Comparison of ENCODE assay signal across 2 cellular contexts in the genomic region with DNA sequence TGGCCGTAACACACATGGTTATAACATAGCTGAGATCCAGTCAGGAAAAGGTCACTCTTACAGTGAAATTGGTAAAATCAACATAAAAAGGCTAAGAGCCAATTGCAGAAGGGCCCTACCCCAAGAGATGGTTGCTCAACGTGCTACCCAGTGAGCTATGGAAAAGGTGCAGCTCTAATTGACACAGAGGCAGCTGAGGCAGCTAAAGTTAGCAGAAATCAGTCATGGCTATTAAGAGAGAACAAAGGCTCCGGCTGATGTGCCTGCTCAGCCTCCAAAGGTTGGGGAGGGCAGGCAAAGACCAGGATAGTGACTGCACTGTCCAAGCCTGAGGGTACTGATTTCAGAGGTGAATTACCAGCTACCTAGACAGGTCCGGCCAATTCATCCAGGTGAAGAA.
A peak's percentile ranks its signal among the peaks of the same experiment; 100 is the strongest.
TF ChIP-seq lines count a peak whose summit lies in the region.

No MANE protein-coding gene starts in this region.

TF ChIP-seq in liver, 16 proteins besides CTCF, POLR2A, EP300 and RAD21 (continued from another document):
- TF ChIP-seq, protein P1, sequence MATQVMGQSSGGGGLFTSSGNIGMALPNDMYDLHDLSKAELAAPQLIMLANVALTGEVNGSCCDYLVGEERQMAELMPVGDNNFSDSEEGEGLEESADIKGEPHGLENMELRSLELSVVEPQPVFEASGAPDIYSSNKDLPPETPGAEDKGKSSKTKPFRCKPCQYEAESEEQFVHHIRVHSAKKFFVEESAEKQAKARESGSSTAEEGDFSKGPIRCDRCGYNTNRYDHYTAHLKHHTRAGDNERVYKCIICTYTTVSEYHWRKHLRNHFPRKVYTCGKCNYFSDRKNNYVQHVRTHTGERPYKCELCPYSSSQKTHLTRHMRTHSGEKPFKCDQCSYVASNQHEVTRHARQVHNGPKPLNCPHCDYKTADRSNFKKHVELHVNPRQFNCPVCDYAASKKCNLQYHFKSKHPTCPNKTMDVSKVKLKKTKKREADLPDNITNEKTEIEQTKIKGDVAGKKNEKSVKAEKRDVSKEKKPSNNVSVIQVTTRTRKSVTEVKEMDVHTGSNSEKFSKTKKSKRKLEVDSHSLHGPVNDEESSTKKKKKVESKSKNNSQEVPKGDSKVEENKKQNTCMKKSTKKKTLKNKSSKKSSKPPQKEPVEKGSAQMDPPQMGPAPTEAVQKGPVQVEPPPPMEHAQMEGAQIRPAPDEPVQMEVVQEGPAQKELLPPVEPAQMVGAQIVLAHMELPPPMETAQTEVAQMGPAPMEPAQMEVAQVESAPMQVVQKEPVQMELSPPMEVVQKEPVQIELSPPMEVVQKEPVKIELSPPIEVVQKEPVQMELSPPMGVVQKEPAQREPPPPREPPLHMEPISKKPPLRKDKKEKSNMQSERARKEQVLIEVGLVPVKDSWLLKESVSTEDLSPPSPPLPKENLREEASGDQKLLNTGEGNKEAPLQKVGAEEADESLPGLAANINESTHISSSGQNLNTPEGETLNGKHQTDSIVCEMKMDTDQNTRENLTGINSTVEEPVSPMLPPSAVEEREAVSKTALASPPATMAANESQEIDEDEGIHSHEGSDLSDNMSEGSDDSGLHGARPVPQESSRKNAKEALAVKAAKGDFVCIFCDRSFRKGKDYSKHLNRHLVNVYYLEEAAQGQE (IDR thresholded peaks at IDR 0.05): peak; percentile 43

TF ChIP-seq in HepG2, 621 proteins besides CTCF, POLR2A, EP300 and RAD21:
- TF ChIP-seq, protein P2, sequence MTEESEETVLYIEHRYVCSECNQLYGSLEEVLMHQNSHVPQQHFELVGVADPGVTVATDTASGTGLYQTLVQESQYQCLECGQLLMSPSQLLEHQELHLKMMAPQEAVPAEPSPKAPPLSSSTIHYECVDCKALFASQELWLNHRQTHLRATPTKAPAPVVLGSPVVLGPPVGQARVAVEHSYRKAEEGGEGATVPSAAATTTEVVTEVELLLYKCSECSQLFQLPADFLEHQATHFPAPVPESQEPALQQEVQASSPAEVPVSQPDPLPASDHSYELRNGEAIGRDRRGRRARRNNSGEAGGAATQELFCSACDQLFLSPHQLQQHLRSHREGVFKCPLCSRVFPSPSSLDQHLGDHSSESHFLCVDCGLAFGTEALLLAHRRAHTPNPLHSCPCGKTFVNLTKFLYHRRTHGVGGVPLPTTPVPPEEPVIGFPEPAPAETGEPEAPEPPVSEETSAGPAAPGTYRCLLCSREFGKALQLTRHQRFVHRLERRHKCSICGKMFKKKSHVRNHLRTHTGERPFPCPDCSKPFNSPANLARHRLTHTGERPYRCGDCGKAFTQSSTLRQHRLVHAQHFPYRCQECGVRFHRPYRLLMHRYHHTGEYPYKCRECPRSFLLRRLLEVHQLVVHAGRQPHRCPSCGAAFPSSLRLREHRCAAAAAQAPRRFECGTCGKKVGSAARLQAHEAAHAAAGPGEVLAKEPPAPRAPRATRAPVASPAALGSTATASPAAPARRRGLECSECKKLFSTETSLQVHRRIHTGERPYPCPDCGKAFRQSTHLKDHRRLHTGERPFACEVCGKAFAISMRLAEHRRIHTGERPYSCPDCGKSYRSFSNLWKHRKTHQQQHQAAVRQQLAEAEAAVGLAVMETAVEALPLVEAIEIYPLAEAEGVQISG (CRISPR knock-in tag; IDR thresholded peaks at IDR 0.05): no peak
- TF ChIP-seq ZFP36L1 (CRISPR knock-in tag; IDR thresholded peaks at IDR 0.05): no peak
- no peak for TF ChIP-seq ZNF337 (CRISPR knock-in tag; IDR thresholded peaks at IDR 0.05; ENCODE audit: borderline replicate concordance, low read depth)
- TF ChIP-seq, protein P3, sequence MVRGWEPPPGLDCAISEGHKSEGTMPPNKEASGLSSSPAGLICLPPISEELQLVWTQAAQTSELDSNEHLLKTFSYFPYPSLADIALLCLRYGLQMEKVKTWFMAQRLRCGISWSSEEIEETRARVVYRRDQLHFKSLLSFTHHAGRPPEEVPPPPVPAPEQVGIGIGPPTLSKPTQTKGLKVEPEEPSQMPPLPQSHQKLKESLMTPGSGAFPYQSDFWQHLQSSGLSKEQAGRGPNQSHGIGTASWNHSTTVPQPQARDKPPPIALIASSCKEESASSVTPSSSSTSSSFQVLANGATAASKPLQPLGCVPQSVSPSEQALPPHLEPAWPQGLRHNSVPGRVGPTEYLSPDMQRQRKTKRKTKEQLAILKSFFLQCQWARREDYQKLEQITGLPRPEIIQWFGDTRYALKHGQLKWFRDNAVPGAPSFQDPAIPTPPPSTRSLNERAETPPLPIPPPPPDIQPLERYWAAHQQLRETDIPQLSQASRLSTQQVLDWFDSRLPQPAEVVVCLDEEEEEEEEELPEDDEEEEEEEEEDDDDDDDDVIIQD (CRISPR knock-in tag; IDR thresholded peaks at IDR 0.05; ENCODE audit: low read depth): no peak
- no peak for TF ChIP-seq ZNF790 (CRISPR knock-in tag; IDR thresholded peaks at IDR 0.05; ENCODE audit: borderline replicate concordance)
- TF ChIP-seq ATRX (CRISPR knock-in tag; IDR thresholded peaks at IDR 0.05; ENCODE audit: borderline replicate concordance): no peak
- TF ChIP-seq ZNF296 (CRISPR knock-in tag; conservative IDR thresholded peaks at IDR 0.05): no peak
- TF ChIP-seq, protein P4, sequence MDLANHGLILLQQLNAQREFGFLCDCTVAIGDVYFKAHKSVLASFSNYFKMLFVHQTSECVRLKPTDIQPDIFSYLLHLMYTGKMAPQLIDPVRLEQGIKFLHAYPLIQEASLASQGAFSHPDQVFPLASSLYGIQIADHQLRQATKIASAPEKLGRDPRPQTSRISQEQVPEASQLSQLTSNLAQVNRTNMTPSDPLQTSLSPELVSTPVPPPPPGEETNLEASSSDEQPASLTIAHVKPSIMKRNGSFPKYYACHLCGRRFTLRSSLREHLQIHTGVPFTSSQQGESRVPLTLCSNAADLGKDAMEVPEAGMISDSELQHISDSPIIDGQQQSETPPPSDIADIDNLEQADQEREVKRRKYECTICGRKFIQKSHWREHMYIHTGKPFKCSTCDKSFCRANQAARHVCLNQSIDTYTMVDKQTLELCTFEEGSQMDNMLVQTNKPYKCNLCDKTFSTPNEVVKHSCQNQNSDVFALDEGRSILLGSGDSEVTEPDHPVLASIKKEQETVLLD (CRISPR knock-in tag; IDR thresholded peaks at IDR 0.05; ENCODE audit: low read depth): no peak
- no peak for TF ChIP-seq TCF7L2 (IDR thresholded peaks at IDR 0.05; ENCODE audit: low read depth, low read length)
- TF ChIP-seq ZNF747 (CRISPR knock-in tag; IDR thresholded peaks at IDR 0.05; ENCODE audit: borderline replicate concordance): no peak
- TF ChIP-seq ELF1 (CRISPR knock-in tag; IDR thresholded peaks at IDR 0.05): no peak
- no peak for TF ChIP-seq SCMH1 (CRISPR knock-in tag; IDR thresholded peaks at IDR 0.05; ENCODE audit: borderline replicate concordance)
- TF ChIP-seq ZNF207 (IDR thresholded peaks at IDR 0.05; ENCODE audit: borderline replicate concordance): no peak
- TF ChIP-seq ZNF709 (CRISPR knock-in tag; IDR thresholded peaks at IDR 0.05): no peak
- TF ChIP-seq ZNF672 (CRISPR knock-in tag; IDR thresholded peaks at IDR 0.05): no peak
- TF ChIP-seq SOX5 (CRISPR knock-in tag; IDR thresholded peaks at IDR 0.05; ENCODE audit: borderline replicate concordance): no peak
- TF ChIP-seq, protein P5, sequence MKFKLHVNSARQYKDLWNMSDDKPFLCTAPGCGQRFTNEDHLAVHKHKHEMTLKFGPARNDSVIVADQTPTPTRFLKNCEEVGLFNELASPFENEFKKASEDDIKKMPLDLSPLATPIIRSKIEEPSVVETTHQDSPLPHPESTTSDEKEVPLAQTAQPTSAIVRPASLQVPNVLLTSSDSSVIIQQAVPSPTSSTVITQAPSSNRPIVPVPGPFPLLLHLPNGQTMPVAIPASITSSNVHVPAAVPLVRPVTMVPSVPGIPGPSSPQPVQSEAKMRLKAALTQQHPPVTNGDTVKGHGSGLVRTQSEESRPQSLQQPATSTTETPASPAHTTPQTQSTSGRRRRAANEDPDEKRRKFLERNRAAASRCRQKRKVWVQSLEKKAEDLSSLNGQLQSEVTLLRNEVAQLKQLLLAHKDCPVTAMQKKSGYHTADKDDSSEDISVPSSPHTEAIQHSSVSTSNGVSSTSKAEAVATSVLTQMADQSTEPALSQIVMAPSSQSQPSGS (CRISPR knock-in tag; IDR thresholded peaks at IDR 0.05): no peak
